ENCODE assay signal across 1 cellular context in genomic region chr10:89327803-89328441, GRCh38.
TF ChIP-seq lines count a peak whose summit lies in the region.

Gene IFIT3, plus strand, starts transcription at chr10:89327997. Its CDS starts 77 bp downstream, at chr10:89328074.

TF ChIP-seq in HepG2, 621 proteins besides CTCF, POLR2A, EP300 and RAD21 (continued from another document):
- TF ChIP-seq ZBTB43 (CRISPR knock-in tag; conservative IDR thresholded peaks at IDR 0.05) (0 out of 2 replicates have a peak, but pooled peaks have one; percentile 17), PRMT3 (CRISPR knock-in tag; IDR thresholded peaks at IDR 0.05; ENCODE audit: borderline replicate concordance, low read depth) (no peak), IRX3 (CRISPR knock-in tag; IDR thresholded peaks at IDR 0.05; ENCODE audit: borderline replicate concordance, low read depth) (no peak), ELF3 (CRISPR knock-in tag; IDR thresholded peaks at IDR 0.05) (peak; percentile 55), ASH2L (IDR thresholded peaks at IDR 0.05; ENCODE audit: insufficient read length, low read depth, low read length) (peak; percentile 32), HOXA5 (CRISPR knock-in tag; IDR thresholded peaks at IDR 0.05) (0 out of 2 replicates have a peak, but pooled peaks have one; percentile 19), SAP130 (CRISPR knock-in tag; IDR thresholded peaks at IDR 0.05; ENCODE audit: low read depth) (peak; percentile 59; the same call in 1 of the 2 replicates), ZSCAN20 (CRISPR knock-in tag; IDR thresholded peaks at IDR 0.05; ENCODE audit: borderline replicate concordance) (no peak), HNF4A (CRISPR knock-in tag; IDR thresholded peaks at IDR 0.05) (0 out of 2 replicates have a peak, but pooled peaks have one; percentile 16), CC2D1A (CRISPR knock-in tag; IDR thresholded peaks at IDR 0.05) (no peak), ZNF292 (CRISPR knock-in tag; IDR thresholded peaks at IDR 0.05; ENCODE audit: borderline replicate concordance, low read depth) (peak; percentile 40; the same call in 1 of the 2 replicates), ZFP36L2 (CRISPR knock-in tag; IDR thresholded peaks at IDR 0.05) (no peak), IRF2 (CRISPR knock-in tag; IDR thresholded peaks at IDR 0.05) (0 out of 2 replicates have a peak, but pooled peaks have one; percentile 6), ERF (CRISPR knock-in tag; IDR thresholded peaks at IDR 0.05) (0 out of 2 replicates have a peak, but pooled peaks have one; percentile 14), TFDP1 (CRISPR knock-in tag; IDR thresholded peaks at IDR 0.05; ENCODE audit: borderline replicate concordance) (no peak), ZNF556 (CRISPR knock-in tag; IDR thresholded peaks at IDR 0.05; ENCODE audit: borderline replicate concordance) (no peak), GATAD2A (CRISPR knock-in tag; IDR thresholded peaks at IDR 0.05) (peak; percentile 32; the same call in 1 of the 2 replicates), ZNF44 (CRISPR knock-in tag; IDR thresholded peaks at IDR 0.05) (no peak), ARID4A (CRISPR knock-in tag; IDR thresholded peaks at IDR 0.05; ENCODE audit: borderline replicate concordance) (peak; percentile 28; the same call in 1 of the 2 replicates), YEATS4 (CRISPR knock-in tag; IDR thresholded peaks at IDR 0.05; ENCODE audit: borderline replicate concordance) (peak; percentile 36; the same call in 1 of the 2 replicates), ZNF468 (CRISPR knock-in tag; IDR thresholded peaks at IDR 0.05) (no peak), ZNF605 (CRISPR knock-in tag; IDR thresholded peaks at IDR 0.05) (peak; percentile 58; the same call in 1 of the 2 replicates), PATZ1 (CRISPR knock-in tag; IDR thresholded peaks at IDR 0.05) (peak; percentile 78), PHF20 (CRISPR knock-in tag; IDR thresholded peaks at IDR 0.05) (0 out of 2 replicates have a peak, but pooled peaks have one; percentile 42), TEAD3 (CRISPR knock-in tag; optimal IDR thresholded peaks at IDR 0.05; ENCODE audit: borderline replicate concordance) (peak; percentile 67), FOXP4 (CRISPR knock-in tag; IDR thresholded peaks at IDR 0.05) (peak; percentile 32; the same call in 1 of the 2 replicates), TFAP4 (IDR thresholded peaks at IDR 0.05; ENCODE audit: borderline replicate concordance, low read depth) (peak; percentile 47; the same call in 1 of the 2 replicates), ZNF260 (CRISPR knock-in tag; IDR thresholded peaks at IDR 0.05; ENCODE audit: borderline replicate concordance, low read depth) (no peak), CEBPG (CRISPR knock-in tag; IDR thresholded peaks at IDR 0.05) (no peak), ZFP1 (CRISPR knock-in tag; IDR thresholded peaks at IDR 0.05) (0 out of 2 replicates have a peak, but pooled peaks have one; percentile 16), ZNF274 (CRISPR knock-in tag; IDR thresholded peaks at IDR 0.05) (no peak), ZNF101 (CRISPR knock-in tag; IDR thresholded peaks at IDR 0.05; ENCODE audit: borderline replicate concordance, low read depth) (no peak), MLLT10 (CRISPR knock-in tag; IDR thresholded peaks at IDR 0.05) (no peak), ATF4 (CRISPR knock-in tag; IDR thresholded peaks at IDR 0.05) (peak in 1 of 2 experiments; percentile 13; a peak in 1 of 4 replicates), CREB1 (IDR thresholded peaks at IDR 0.05) (no peak), CREB1 (CRISPR knock-in tag; IDR thresholded peaks at IDR 0.05) (0 out of 2 replicates have a peak, but pooled peaks have one; percentile 35)
